Comparison of ENCODE assay signal across 16 cellular contexts in the genomic region with DNA sequence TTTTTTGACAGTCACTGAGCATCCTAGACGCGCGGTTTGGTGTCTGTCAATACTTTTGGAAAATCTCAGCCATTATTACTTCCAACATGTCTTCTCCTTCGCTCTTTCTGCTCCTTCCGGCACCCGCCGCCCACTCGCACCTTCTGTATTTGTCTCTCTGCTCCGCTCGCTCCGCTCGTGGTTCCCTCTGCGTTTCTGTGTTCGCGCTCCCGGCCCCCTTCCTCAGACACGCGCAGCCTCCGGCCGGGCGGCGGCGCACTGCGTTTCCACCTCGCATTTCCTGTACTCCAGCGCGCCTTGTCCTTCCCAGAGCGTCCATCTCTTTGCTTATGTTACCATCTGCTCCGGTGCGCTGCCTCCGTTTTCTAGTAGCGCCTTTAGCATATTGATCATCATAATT. TPM values are rescaled to one million over a fixed set of nuclear protein-coding genes. Genes with fewer than 3 reads are reported as not detected.
DNase-seq lines count a peak whose midpoint lies in the region; ATAC-seq and TF ChIP-seq lines count a peak whose summit lies in the region.
"Had no signal": no experiment of that assay in that cellular context is flagged by ENCODE, and none has a peak within 500 bp of the region (broad histone marks: within the 10 kb centered on the region; RNA-seq: fewer than 3 reads in every experiment).

No MANE protein-coding gene starts in this region.

- peaks cover 3% of the 10 kb centered on the region for H3K4me1 ChIP-seq in left ventricle myocardium inferior
- no peaks in the 10 kb centered on the region for H3K4me1 ChIP-seq in mucosa of descending colon (ENCODE audit: low read depth)
- H3K4me1 ChIP-seq in upper lobe of right lung = no peaks in the 10 kb centered on the region

- TF ChIP-seq CTCF in left ventricle myocardium inferior (IDR thresholded peaks at IDR 0.05; ENCODE audit: borderline replicate concordance) (no peak), mucosa of descending colon (IDR thresholded peaks at IDR 0.05) (no peak), upper lobe of right lung (IDR thresholded peaks at IDR 0.05) (no peak)

- peak overlapping the region; percentile 53 for H3K4me3 Mint-ChIP-seq in activated T-helper 17 cell treated with anti-CD3 and anti-CD28 coated beads, Interleukin-2, amount 50 U/mL, for 72 hours

- DNase-seq in left ventricle myocardium superior = peak; percentile 32
- no peak for DNase-seq in left ventricle myocardium inferior
- DNase-seq in mucosa of descending colon = peak in 2 of 3 donors; percentile 17 to 41
- no peak for DNase-seq in upper lobe of right lung
- DNase-seq in KBM-7 = no peak
- no peak for DNase-seq in NCI-H2029 treated with DMSO at 0.1 percent for 48 hours (lab: John Stamatoyannopoulos, UW)
- DNase-seq: erythroblast; H7; MV-4-11; occipital lobe; OCI-M1; stimulated activated naive CD4-positive, alpha-beta T cell; SW 1271 had no signal

- no peaks in the 10 kb centered on the region for H3K36me3 ChIP-seq in left ventricle myocardium inferior
- no peaks in the 10 kb centered on the region for H3K36me3 ChIP-seq in mucosa of descending colon (ENCODE audit: low read depth)
- no peaks in the 10 kb centered on the region for H3K36me3 ChIP-seq in upper lobe of right lung

- H3K27me3 ChIP-seq in left ventricle myocardium inferior (ENCODE audit: low read depth) (peaks cover 75% of the 10 kb centered on the region), upper lobe of right lung (peaks cover 27% of the 10 kb centered on the region)

- intact Hi-C loops in left ventricle myocardium superior (cut with micrococcal nuclease) (no loop called here), left ventricle myocardium inferior (cut with micrococcal nuclease) (no loop called here), mucosa of descending colon (cut with DNase I, micrococcal nuclease) (no loop called here), upper lobe of right lung (cut with DNase I) (no loop called here)

- no peaks in the 10 kb centered on the region for H3K36me3 Mint-ChIP-seq in activated T-helper 17 cell treated with anti-CD3 and anti-CD28 coated beads, Interleukin-2, amount 50 U/mL, for 72 hours (ENCODE audit: low read depth)

- ATAC-seq in left ventricle myocardium superior (no peak), mucosa of descending colon (no peak), upper lobe of right lung (peak; percentile 50), HG02973 (IDR thresholded peaks at IDR 0.05; ENCODE audit: unreplicated experiment) (no peak)
- peak; percentile 26 for ATAC-seq in activated T-helper 17 cell treated with anti-CD3 and anti-CD28 coated beads, Interleukin-2, amount 50 U/mL, for 72 hours (replicated peaks)

- in situ Hi-C loops in KBM-7 (cut with MboI; ENCODE audit: low pct_unique_long_range_greater_than_20kb, low sequenced_read_pairs) = no loop called here

- H3K4me1 Mint-ChIP-seq in activated T-helper 17 cell treated with anti-CD3 and anti-CD28 coated beads, Interleukin-2, amount 50 U/mL, for 72 hours = no peaks in the 10 kb centered on the region

- no peaks in the 10 kb centered on the region for H3K9me3 Mint-ChIP-seq in activated T-helper 17 cell treated with anti-CD3 and anti-CD28 coated beads, Interleukin-2, amount 50 U/mL, for 72 hours

- no peak overlapping the region for H3K27ac ChIP-seq in left ventricle myocardium inferior (replicated peaks)
- H3K27ac ChIP-seq in upper lobe of right lung = no peak overlapping the region

- no peak overlapping the region for H3K27ac Mint-ChIP-seq in activated T-helper 17 cell treated with anti-CD3 and anti-CD28 coated beads, Interleukin-2, amount 50 U/mL, for 72 hours

- H3K27me3 Mint-ChIP-seq in activated T-helper 17 cell treated with anti-CD3 and anti-CD28 coated beads, Interleukin-2, amount 50 U/mL, for 72 hours = peaks cover 11% of the 10 kb centered on the region

- H3K4me3 ChIP-seq in left ventricle myocardium inferior = no peak overlapping the region
- H3K4me3 ChIP-seq in mucosa of descending colon = no peak overlapping the region
- H3K4me3 ChIP-seq in upper lobe of right lung = no peak overlapping the region

- H3K9me3 ChIP-seq in left ventricle myocardium inferior (replicated peaks) (peaks cover 11% of the 10 kb centered on the region), mucosa of descending colon (peaks cover 4% of the 10 kb centered on the region), upper lobe of right lung (no peaks in the 10 kb centered on the region)

RNA-seq across cellular contexts. Expression of gene PDE6B, which starts 21.1 kb away (rescaled TPM):
- 2.1 TPM for total RNA-seq in left ventricle myocardium superior
- total RNA-seq in left ventricle myocardium inferior = 2.7 TPM
- 10 to 100 TPM in 1 of 2 donors, 1 to 10 TPM in 1; 5.8 to 10.8 TPM for total RNA-seq in activated T-helper 17 cell treated with anti-CD3 and anti-CD28 coated beads, Interleukin-2, amount 50 U/mL, for 72 hours
- 1 to 10 TPM; 1.0 to 2.9 (median 1.2) TPM for total RNA-seq in mucosa of descending colon
- total RNA-seq in upper lobe of right lung = 9.1 TPM

RNA-seq across cellular contexts. Expression of gene ATP5ME, which starts 27.6 kb away (rescaled TPM):
- total RNA-seq in left ventricle myocardium superior (1,128 TPM), left ventricle myocardium inferior (914 TPM), mucosa of descending colon (100 to 1,000 TPM; 330 to 467 (median 399) TPM), upper lobe of right lung (167 TPM)
- 100 to 1,000 TPM in 1 of 2 donors, 10 to 100 TPM in 1; 96.5 to 210 TPM for total RNA-seq in activated T-helper 17 cell treated with anti-CD3 and anti-CD28 coated beads, Interleukin-2, amount 50 U/mL, for 72 hours

RNA-seq across cellular contexts. Expression of gene MYL5, which starts 27.9 kb away (rescaled TPM):
- total RNA-seq in left ventricle myocardium superior (2.7 TPM), left ventricle myocardium inferior (4.5 TPM), mucosa of descending colon (10 to 100 TPM; 26.1 to 52.5 (median 50.7) TPM), upper lobe of right lung (9.7 TPM)
- 10 to 100 TPM; 14.0 to 14.5 TPM for total RNA-seq in activated T-helper 17 cell treated with anti-CD3 and anti-CD28 coated beads, Interleukin-2, amount 50 U/mL, for 72 hours

RNA-seq across cellular contexts. Expression of gene SLC49A3, which starts 42.5 kb away (rescaled TPM):
- total RNA-seq in left ventricle myocardium superior (12.6 TPM), left ventricle myocardium inferior (12.0 TPM), mucosa of descending colon (10 to 100 TPM in 2 of 3 donors, 1 to 10 TPM in 1; 9.9 to 14.1 (median 11.5) TPM), upper lobe of right lung (32.9 TPM)
- total RNA-seq in activated T-helper 17 cell treated with anti-CD3 and anti-CD28 coated beads, Interleukin-2, amount 50 U/mL, for 72 hours = 1 to 10 TPM in 1 of 2 donors, under 1 TPM in 1; 0.61 to 1.4 TPM
- total RNA-seq: G401 had no signal

RNA-seq across cellular contexts. Expression of gene PCGF3, which starts 59.2 kb away (rescaled TPM):
- total RNA-seq in left ventricle myocardium superior = 20.9 TPM
- 21.5 TPM for total RNA-seq in left ventricle myocardium inferior
- total RNA-seq in activated T-helper 17 cell treated with anti-CD3 and anti-CD28 coated beads, Interleukin-2, amount 50 U/mL, for 72 hours = 10 to 100 TPM; 34.4 to 35.3 TPM
- total RNA-seq in mucosa of descending colon = 10 to 100 TPM; 45.5 to 66.9 (median 56.7) TPM
- total RNA-seq in upper lobe of right lung = 42.2 TPM

Comparison
In these comparisons a context has a peak if more than half of its experiments do, and no peak if none do; other contexts are left out.
1. DNase-seq: peak in left ventricle myocardium superior (single experiment) and mucosa of descending colon (2 of 3); none in left ventricle myocardium inferior (single experiment), upper lobe of right lung (single experiment), KBM-7 (single experiment) and NCI-H2029 treated with DMSO at 0.1 percent for 48 hours (single experiment).
2. ATAC-seq: peak in activated T-helper 17 cell treated with anti-CD3 and anti-CD28 coated beads, Interleukin-2, amount 50 U/mL, for 72 hours (single experiment) and upper lobe of right lung (single experiment); none in left ventricle myocardium superior (single experiment), mucosa of descending colon (single experiment) and HG02973 (single experiment).